ENCODE assay signal across 20 cellular contexts in the genomic region with DNA sequence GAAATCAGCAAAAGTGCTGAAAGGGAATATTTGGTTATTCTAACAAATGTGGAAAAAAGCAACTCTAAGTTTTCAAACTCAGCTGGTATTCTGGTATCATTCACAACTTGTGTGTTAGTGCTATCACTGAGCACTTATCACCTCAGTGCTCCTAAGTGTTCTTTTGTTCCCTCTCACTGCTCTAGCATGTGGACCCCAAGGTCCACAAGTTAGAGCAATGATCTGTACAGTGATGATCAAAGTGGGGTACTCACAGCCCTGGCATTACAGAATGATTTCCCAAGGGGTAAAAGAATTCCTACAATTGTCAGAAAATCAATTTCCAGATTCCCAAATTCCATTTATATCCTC.
DNase-seq lines count a peak whose midpoint lies in the region; ATAC-seq, FAIRE-seq and TF ChIP-seq lines count a peak whose summit lies in the region.
"Had no signal": no experiment of that assay in that cellular context is flagged by ENCODE, and none has a peak within 500 bp of the region (broad histone marks: within the 10 kb centered on the region; RNA-seq: fewer than 3 reads in every experiment).

No MANE protein-coding gene starts in this region.

- H3K27ac ChIP-seq in GM23338 (ENCODE audit: low read depth) = no peak overlapping the region
- H3K27ac ChIP-seq in HUES64 (ENCODE audit: low read depth, low read length) = peak overlapping the region; percentile 96; the same call in 1 of the 2 replicates
- H3K27ac ChIP-seq in iPS-18a (ENCODE audit: low read length) = no peak overlapping the region
- H3K27ac ChIP-seq in trophoblast cell (ENCODE audit: low read depth, low read length) = no peak overlapping the region
- H3K27ac ChIP-seq in small intestine (ENCODE audit: low read depth in 1 of 2, low read length in 1 of 2) = no peak overlapping the region
- H3K27ac ChIP-seq: 22Rv1, A549, BLaER1, GM23248 had no signal

- no peak overlapping the region; the same call in 1 of the 2 replicates for H3K27ac Mint-ChIP-seq in GM23338
- H3K27ac Mint-ChIP-seq: CD14-positive monocyte; CD4-positive, alpha-beta memory T cell had no signal

- H3K4me1 ChIP-seq in GM23338 (ENCODE audit: insufficient read depth) = peaks cover 37% of the 10 kb centered on the region
- H3K4me1 ChIP-seq in HUES64 (ENCODE audit: insufficient read depth, low read length) = peaks cover 45% of the 10 kb centered on the region
- H3K4me1 ChIP-seq in iPS-18a (ENCODE audit: control insufficient read depth, low read depth, low read length) = peaks cover 39% of the 10 kb centered on the region
- H3K4me1 ChIP-seq in trophoblast cell (ENCODE audit: control insufficient read depth in 1 of 2, insufficient read depth in 2 of 2, low read length in 2 of 2) = peaks cover 6 to 9% of the 10 kb centered on the region in 2 experiments
- no peaks in the 10 kb centered on the region for H3K4me1 ChIP-seq in small intestine (ENCODE audit: control insufficient read depth in 2 of 2, insufficient read depth in 1 of 2, low read depth in 1 of 2, low read length in 1 of 2)
- H3K4me1 ChIP-seq: A549, BLaER1 had no signal

- peak; percentile 69 for ATAC-seq in GM23338
- ATAC-seq: A549, K562 had no signal

- H3K4me1 Mint-ChIP-seq in GM23338 = peaks cover 54% of the 10 kb centered on the region
- H3K4me1 Mint-ChIP-seq: CD14-positive monocyte; CD4-positive, alpha-beta memory T cell had no signal

- peaks cover 24% of the 10 kb centered on the region for H3K9me3 Mint-ChIP-seq in GM23338

- H2BK5ac ChIP-seq in trophoblast cell (ENCODE audit: low read depth, low read length, poor library complexity) = peak overlapping the region; percentile 68

- H3F3A ChIP-seq in GM23338 (replicated peaks; ENCODE audit: low read depth) = no peaks in the 10 kb centered on the region

- H3K9me3 ChIP-seq in HUES64 (ENCODE audit: insufficient read depth, low read depth, low read length) = no peaks in the 10 kb centered on the region
- no peaks in the 10 kb centered on the region for H3K9me3 ChIP-seq in iPS-18a (ENCODE audit: control insufficient read depth, low read depth, low read length)
- H3K9me3 ChIP-seq in trophoblast cell (ENCODE audit: insufficient read depth, low read depth, low read length) = no peaks in the 10 kb centered on the region
- H3K9me3 ChIP-seq in small intestine (ENCODE audit: control insufficient read depth, low read depth) = no peaks in the 10 kb centered on the region
- H3K9me3 ChIP-seq: A549, BLaER1 had no signal

- H3K4me2 ChIP-seq in GM23338 (peak overlapping the region; percentile 2; the same call in 1 of the 2 replicates), trophoblast cell (ENCODE audit: low read length) (no peak overlapping the region)
- H3K4me2 ChIP-seq: A549, BLaER1 had no signal

- H3K27me3 ChIP-seq in GM23338 (ENCODE audit: insufficient read depth) (peaks cover 33% of the 10 kb centered on the region; the same call in 1 of the 2 replicates), HUES64 (ENCODE audit: insufficient read depth, low read length) (no peaks in the 10 kb centered on the region; the same call in 1 of the 2 replicates), iPS-18a (ENCODE audit: control insufficient read depth, insufficient read depth, low read length) (peaks cover 13% of the 10 kb centered on the region), trophoblast cell (ENCODE audit: insufficient read depth, low read length) (no peaks in the 10 kb centered on the region), small intestine (ENCODE audit: control insufficient read depth in 2 of 2, insufficient read depth in 2 of 2, low read length in 2 of 2) (no peaks in the 10 kb centered on the region)
- H3K27me3 ChIP-seq: BLaER1 had no signal

- H3K9me2 ChIP-seq in GM23338 (ENCODE audit: insufficient read depth) = no peaks in the 10 kb centered on the region

- H3K79me2 ChIP-seq in GM23338 (replicated peaks; ENCODE audit: insufficient read depth) = no peaks in the 10 kb centered on the region
- no peaks in the 10 kb centered on the region for H3K79me2 ChIP-seq in trophoblast cell (ENCODE audit: control insufficient read depth, insufficient read depth, low read length, poor library complexity)

- H3K4me3 Mint-ChIP-seq in GM23338 = 0 out of 3 replicates have a peak overlapping the region, but pooled peaks have one; percentile 8
- H3K4me3 Mint-ChIP-seq: CD14-positive monocyte; CD4-positive, alpha-beta memory T cell had no signal

- H2BK120ac ChIP-seq in trophoblast cell (ENCODE audit: insufficient read depth, low read length, poor library complexity) = peak overlapping the region; percentile 43

- H3K4me3 ChIP-seq in GM23338 (no peak overlapping the region), HUES64 (ENCODE audit: low read length) (no peak overlapping the region), iPS-18a (ENCODE audit: low read length) (peak overlapping the region; percentile 34), trophoblast cell (ENCODE audit: low read depth, low read length) (no peak overlapping the region), small intestine (ENCODE audit: low read depth in 1 of 2, low read length in 2 of 2) (no peak overlapping the region)
- H3K4me3 ChIP-seq: A549, BLaER1, GM23248, K562 had no signal

- peaks cover 11% of the 10 kb centered on the region for H3K27me3 Mint-ChIP-seq in GM23338 (ENCODE audit: insufficient read depth, low read depth, poor library complexity)

- H2AK5ac ChIP-seq in trophoblast cell (ENCODE audit: low read length) = no peak overlapping the region

- H3K36me3 ChIP-seq in GM23338 (ENCODE audit: insufficient read depth) (no peaks in the 10 kb centered on the region), HUES64 (ENCODE audit: insufficient read depth, low read length) (no peaks in the 10 kb centered on the region), iPS-18a (ENCODE audit: control insufficient read depth, low read depth, low read length) (no peaks in the 10 kb centered on the region), trophoblast cell (ENCODE audit: control insufficient read depth in 1 of 2, insufficient read depth in 2 of 2, low read length in 2 of 2) (no peaks in the 10 kb centered on the region), small intestine (ENCODE audit: control insufficient read depth in 2 of 2, insufficient read depth in 2 of 2, low read length in 2 of 2) (no peaks in the 10 kb centered on the region)
- H3K36me3 ChIP-seq: BLaER1 had no signal

- H4K20me1 ChIP-seq in GM23338 (replicated peaks; ENCODE audit: insufficient read depth) = no peaks in the 10 kb centered on the region
- H4K20me1 ChIP-seq: BLaER1 had no signal

- no peak overlapping the region for H4K91ac ChIP-seq in trophoblast cell (ENCODE audit: low read depth, low read length)

- TF ChIP-seq CTCF in GM23338 (conservative IDR thresholded peaks at IDR 0.05; ENCODE audit: low read depth in 2 of 2) = no peak

- peaks cover 28% of the 10 kb centered on the region for H3K36me3 Mint-ChIP-seq in GM23338 (ENCODE audit: low read depth)
- H3K36me3 Mint-ChIP-seq: CD14-positive monocyte; CD4-positive, alpha-beta memory T cell had no signal

- no peak overlapping the region for H3K18ac ChIP-seq in trophoblast cell (ENCODE audit: low read length)

- H3K79me1 ChIP-seq in trophoblast cell (ENCODE audit: low read length) = peaks cover 9% of the 10 kb centered on the region

- no peak overlapping the region for H3K23ac ChIP-seq in trophoblast cell (ENCODE audit: low read length)

- no peak for FAIRE-seq in small intestine (lab: Jason Lieb, UNC)
- FAIRE-seq: A549, GM12892, GM18507, K562 had no signal

- H3K9ac ChIP-seq in HUES64 (ENCODE audit: low read depth, low read length) = no peak overlapping the region
- H3K9ac ChIP-seq in iPS-18a (ENCODE audit: low read length) = no peak overlapping the region
- H3K9ac ChIP-seq in trophoblast cell (ENCODE audit: low read length) = no peak overlapping the region
- H3K9ac ChIP-seq: BLaER1, GM23248 had no signal

- DNase-seq in GM23338 (ENCODE audit: low spot score) (no peak), trophoblast cell (no peak), small intestine (no peak), NCI-H82 treated with DMSO at 0.1 percent for 48 hours (lab: John Stamatoyannopoulos, UW; ENCODE audit: unreplicated experiment) (no peak)
- no peak for DNase-seq in activated CD8-positive, alpha-beta memory T cell treated with anti-CD3 and anti-CD28 coated beads for 24 hours
- DNase-seq: CD4-positive, alpha-beta memory T cell; DMS153; DMS79; GDM1; GM23248; IMR-90 had no signal

- H2AFZ ChIP-seq in GM23338 (no peak overlapping the region), trophoblast cell (ENCODE audit: insufficient read depth, low read length, poor library complexity) (no peak overlapping the region)
- H2AFZ ChIP-seq: GM23248 had no signal

- no peak overlapping the region for H3K4ac ChIP-seq in trophoblast cell (ENCODE audit: low read depth, low read length)

- H2BK12ac ChIP-seq in trophoblast cell (ENCODE audit: low read length) = peak overlapping the region; percentile 49

- no peak overlapping the region for H3K14ac ChIP-seq in trophoblast cell (ENCODE audit: low read length)

- no peak overlapping the region for H4K8ac ChIP-seq in trophoblast cell (ENCODE audit: low read depth, low read length)

- no peak overlapping the region for H4K12ac ChIP-seq in trophoblast cell (ENCODE audit: low read depth, low read length)

TF ChIP-seq in GM23338, 12 proteins besides CTCF, POLR2A, EP300 and RAD21 (continues in another document):
- TF ChIP-seq NANOG (IDR thresholded peaks at IDR 0.05; ENCODE audit: borderline replicate concordance) (no peak), STAT1 (IDR thresholded peaks at IDR 0.05; ENCODE audit: unreplicated experiment) (no peak)
